In the genomic region with DNA sequence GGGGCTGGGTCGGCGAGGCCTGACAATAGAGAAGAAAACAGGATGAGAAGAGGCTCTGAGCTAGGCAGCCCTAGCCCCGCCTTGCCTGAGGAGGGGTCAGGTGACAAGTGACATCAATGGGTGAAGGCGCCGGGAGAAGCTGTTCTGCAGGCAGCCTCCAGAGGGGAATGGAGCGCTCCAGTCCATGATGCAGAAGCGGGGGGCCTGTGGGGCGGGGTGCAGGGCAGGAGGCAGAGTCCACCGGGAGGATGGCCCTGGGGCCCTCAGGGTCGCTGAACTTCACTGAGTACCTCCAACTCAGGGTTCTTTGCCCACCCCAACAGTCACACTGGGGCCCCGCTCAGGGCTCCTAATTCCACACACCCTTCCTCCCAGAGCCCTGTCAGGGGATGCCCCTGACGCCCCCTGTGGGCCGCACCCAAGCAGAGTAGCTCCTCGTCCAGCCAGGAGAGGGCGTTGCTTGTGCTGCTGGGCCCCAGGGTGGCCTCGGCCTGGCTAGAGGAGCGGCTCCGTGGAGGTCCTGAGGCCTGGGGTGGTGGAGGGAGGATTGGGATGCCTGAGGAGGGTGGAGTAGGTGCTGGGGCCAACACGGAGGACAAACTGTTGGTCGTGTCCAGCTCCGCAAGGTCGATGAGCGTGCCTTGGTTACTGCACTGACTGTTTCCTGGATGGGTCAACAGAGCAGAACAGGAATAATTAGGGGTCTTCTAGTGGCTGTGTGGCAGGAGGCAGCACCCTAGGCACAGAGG, we compare ENCODE assay signal across 8 cellular contexts. TPM values are rescaled to one million over a fixed set of nuclear protein-coding genes. Genes with fewer than 3 reads are reported as not detected.
DNase-seq lines count a peak whose midpoint lies in the region; ATAC-seq and TF ChIP-seq lines count a peak whose summit lies in the region.

No MANE protein-coding gene starts in this region.

- peaks cover 50% of the 10 kb centered on the region for H3K4me1 Mint-ChIP-seq in activated B cell treated with CpG ODN at 0.5 μM for 24 hours
- H3K4me1 Mint-ChIP-seq in endodermal cell, result no peaks in the 10 kb centered on the region
- H3K4me1 Mint-ChIP-seq in osteocyte (ENCODE audit: unreplicated experiment), result peaks cover 2% of the 10 kb centered on the region

- ATAC-seq in activated B cell treated with CpG ODN at 0.5 μM for 24 hours (ENCODE audit: low read depth) (no peak), HG03025 (IDR thresholded peaks at IDR 0.05; ENCODE audit: low FRiP score, unreplicated experiment) (no peak), GM21723 (IDR thresholded peaks at IDR 0.05; ENCODE audit: unreplicated experiment) (no peak)

- no peak overlapping the region for H3K9ac ChIP-seq in endodermal cell (ENCODE audit: extremely low read depth, low read length, poor library complexity, severe bottlenecking)

- no peaks in the 10 kb centered on the region for H3K9me3 Mint-ChIP-seq in activated B cell treated with CpG ODN at 0.5 μM for 24 hours
- no peaks in the 10 kb centered on the region for H3K9me3 Mint-ChIP-seq in endodermal cell
- H3K9me3 Mint-ChIP-seq in osteocyte (ENCODE audit: unreplicated experiment), result no peaks in the 10 kb centered on the region

- H3K4me3 Mint-ChIP-seq in activated B cell treated with CpG ODN at 0.5 μM for 24 hours (no peak overlapping the region), endodermal cell (no peak overlapping the region), osteocyte (ENCODE audit: unreplicated experiment) (no peak overlapping the region)

- no peak overlapping the region for H3K27ac Mint-ChIP-seq in activated B cell treated with CpG ODN at 0.5 μM for 24 hours
- peak overlapping the region; percentile 88 for H3K27ac Mint-ChIP-seq in endodermal cell
- H3K27ac Mint-ChIP-seq in osteocyte (ENCODE audit: unreplicated experiment), result no peak overlapping the region

- no peaks in the 10 kb centered on the region for H3K9me3 ChIP-seq in endodermal cell (ENCODE audit: control insufficient read depth, low read length)

- peaks cover 3% of the 10 kb centered on the region for H3K4me1 ChIP-seq in endodermal cell (ENCODE audit: control insufficient read depth, insufficient read depth, low read length)

- peaks cover 81% of the 10 kb centered on the region for H3K36me3 ChIP-seq in endodermal cell (ENCODE audit: control insufficient read depth, insufficient read depth, low read length)

- CTCF ChIA-PET in activated B cell treated with CpG ODN at 0.5 μM for 24 hours (lab: Charles Lee), result interaction anchor here (0.7 to 5.0 kb wide), 9 partner anchors 8 to 279 kb away, joined by 3 to 24 read pairs (median 5); a partner anchor contains a TSS

- POLR2A ChIA-PET in activated B cell treated with CpG ODN at 0.5 μM for 24 hours (lab: Charles Lee), result interaction anchor here (0.6 to 2.9 kb wide), 8 partner anchors 9 to 127 kb away, joined by 3 to 17 read pairs (median 6); a partner anchor contains a TSS

- H3K27ac ChIP-seq in endodermal cell (ENCODE audit: low read depth, low read length), result no peak overlapping the region

- H3K27me3 Mint-ChIP-seq in activated B cell treated with CpG ODN at 0.5 μM for 24 hours (no peaks in the 10 kb centered on the region), endodermal cell (ENCODE audit: insufficient read depth) (no peaks in the 10 kb centered on the region), osteocyte (ENCODE audit: unreplicated experiment) (no peaks in the 10 kb centered on the region)

- DNase-seq in NOMO-1 (lab: John Stamatoyannopoulos, UW; ENCODE audit: unreplicated experiment in 2 of 2), result peak; percentile 16 to 37
- DNase-seq in NOMO-1 treated with dmso at 0.1 percent for 144 hours (lab: John Stamatoyannopoulos, UW; ENCODE audit: unreplicated experiment), result no peak
- peak; percentile 75 for DNase-seq in NCI-H1436 treated with DMSO at 0.1 percent for 48 hours (lab: John Stamatoyannopoulos, UW)
- peak; percentile 28 for DNase-seq in activated B cell treated with CpG ODN at 0.5 μM for 24 hours
- DNase-seq in endodermal cell, result peak; percentile 97
- no peak for DNase-seq in osteocyte (ENCODE audit: extremely low spot score, unreplicated experiment)

- no peaks in the 10 kb centered on the region for H3K27me3 ChIP-seq in endodermal cell (ENCODE audit: control insufficient read depth, insufficient read depth, low read length, poor library complexity, severe bottlenecking)

- H3K36me3 Mint-ChIP-seq in activated B cell treated with CpG ODN at 0.5 μM for 24 hours (ENCODE audit: low read depth), result peaks cover 92% of the 10 kb centered on the region
- peaks cover 57% of the 10 kb centered on the region for H3K36me3 Mint-ChIP-seq in endodermal cell (ENCODE audit: low read depth)
- peaks cover 31% of the 10 kb centered on the region for H3K36me3 Mint-ChIP-seq in osteocyte (ENCODE audit: unreplicated experiment)

- intact Hi-C loops in activated B cell treated with CpG ODN at 0.5 μM for 24 hours (cut with micrococcal nuclease), result no loop called here

- no peak overlapping the region for H3K4me3 ChIP-seq in endodermal cell (ENCODE audit: low read length)

- TF ChIP-seq CTCF in activated B cell treated with CpG ODN at 0.5 μM for 24 hours (IDR thresholded peaks at IDR 0.05) (no peak), endodermal cell (conservative IDR thresholded peaks at IDR 0.05) (peak; percentile 99), osteocyte (IDR thresholded peaks at IDR 0.05) (peak; percentile 57)

- 77 to 92% methylated on average over 9 to 23 of the region's 23 CpGs for WGBS in endodermal cell (ENCODE audit: insufficient coverage in 1 of 2, insufficient read length in 1 of 2), 2 experiments

RNA-seq across cellular contexts. Expression of a gene that starts 20.8 kb away (rescaled TPM):
- total RNA-seq in activated B cell treated with CpG ODN at 0.5 μM for 24 hours (116 and 119 TPM in 2 replicates), endodermal cell (10 to 100 TPM; 64.9 to 73.2 TPM), osteocyte (34.3 and 34.6 TPM in 2 replicates)
- 53.1 TPM for polyA plus RNA-seq in endodermal cell (2013, experiment 1 of 2)
- 41.4 TPM for polyA plus RNA-seq in endodermal cell (2013, experiment 2 of 2)

RNA-seq across cellular contexts. Expression of a gene that starts 21.1 kb away (rescaled TPM):
- total RNA-seq in activated B cell treated with CpG ODN at 0.5 μM for 24 hours (67.6 and 71.3 TPM in 2 replicates), endodermal cell (10 to 100 TPM; 81.0 to 82.5 TPM), osteocyte (49.6 and 50.4 TPM in 2 replicates)
- polyA plus RNA-seq in endodermal cell (2013, experiment 1 of 2), result 93.0 TPM
- polyA plus RNA-seq in endodermal cell (2013, experiment 2 of 2), result 81.6 TPM

RNA-seq across cellular contexts. Expression of a gene that starts 30.5 kb away (rescaled TPM):
- total RNA-seq in activated B cell treated with CpG ODN at 0.5 μM for 24 hours (50.8 and 55.2 TPM in 2 replicates), endodermal cell (10 to 100 TPM; 17.9 to 28.6 TPM), osteocyte (25.4 and 27.9 TPM in 2 replicates)
- 22.2 TPM for polyA plus RNA-seq in endodermal cell (2013, experiment 1 of 2)
- 20.2 TPM for polyA plus RNA-seq in endodermal cell (2013, experiment 2 of 2)

RNA-seq across cellular contexts. Expression of a gene that starts 35.1 kb away (rescaled TPM):
- 103 and 107 TPM in 2 replicates for total RNA-seq in activated B cell treated with CpG ODN at 0.5 μM for 24 hours
- total RNA-seq in endodermal cell, result 100 to 1,000 TPM; 105 to 117 TPM
- 61.6 TPM for polyA plus RNA-seq in endodermal cell (2013, experiment 1 of 2)
- 57.0 TPM for polyA plus RNA-seq in endodermal cell (2013, experiment 2 of 2)
- 58.1 and 61.1 TPM in 2 replicates for total RNA-seq in osteocyte

RNA-seq across cellular contexts. Expression of a gene that starts 48.7 kb away (rescaled TPM):
- 87.6 and 96.7 TPM in 2 replicates for total RNA-seq in activated B cell treated with CpG ODN at 0.5 μM for 24 hours
- total RNA-seq in endodermal cell, result 10 to 100 TPM; 10.6 to 10.7 TPM
- polyA plus RNA-seq in endodermal cell (2013, experiment 1 of 2), result 7.9 TPM
- polyA plus RNA-seq in endodermal cell (2013, experiment 2 of 2), result 6.2 TPM
- total RNA-seq in osteocyte, result 8.6 and 12.3 TPM in 2 replicates

Comparison
In these comparisons a context has a peak if more than half of its experiments do, and no peak if none do; other contexts are left out.
1. DNase-seq: peak in NOMO-1 (2 of 2), NCI-H1436 treated with DMSO at 0.1 percent for 48 hours (single experiment), activated B cell treated with CpG ODN at 0.5 μM for 24 hours (single experiment) and endodermal cell (single experiment); none in NOMO-1 treated with dmso at 0.1 percent for 144 hours (single experiment) and osteocyte (single experiment).